ENCODE assay signal across 15 cellular contexts in the genomic region with DNA sequence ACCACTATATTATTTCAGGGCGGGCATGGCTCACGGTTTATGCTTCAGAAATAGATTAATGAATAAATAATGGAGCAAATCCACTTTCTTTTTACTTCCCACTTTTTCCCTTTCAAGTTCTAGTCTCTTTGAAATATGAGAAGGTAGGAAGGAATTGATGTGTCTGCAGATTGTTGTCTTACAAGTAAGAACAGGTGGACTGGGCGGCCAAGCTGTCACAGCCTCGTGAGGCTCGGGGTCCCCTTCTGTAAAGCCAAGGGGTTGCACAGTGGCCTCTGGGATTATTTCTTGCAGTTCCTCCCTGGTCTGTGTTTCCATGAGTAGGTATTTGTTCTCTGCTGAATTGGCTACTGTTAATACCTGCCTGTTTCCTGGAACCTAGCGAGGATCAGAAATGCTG. TPM values are rescaled to one million over a fixed set of nuclear protein-coding genes. Genes with fewer than 3 reads are reported as not detected.
DNase-seq lines count a peak whose midpoint lies in the region; ATAC-seq, FAIRE-seq and TF ChIP-seq lines count a peak whose summit lies in the region.
"Had no signal": no experiment of that assay in that cellular context is flagged by ENCODE, and none has a peak within 500 bp of the region (broad histone marks: within the 10 kb centered on the region; RNA-seq: fewer than 3 reads in every experiment).

No MANE protein-coding gene starts in this region.

- CTCF ChIA-PET in A549 (lab: Yijun Ruan, JAX): interaction anchor here (1.5 kb wide), 1 partner anchor 54 kb away, joined by 5 read pairs; no protein-coding TSS in a partner anchor

- H3K4me2 ChIP-seq in A549 (no peak overlapping the region), parathyroid adenoma (ENCODE audit: low read length) (peak overlapping the region; percentile 59)
- H3K4me2 ChIP-seq: BLaER1 treated with 17β-estradiol and CSF1 and Interleukin-3, amounts not matched to agents 10 nM and 100 nM had no signal

- no peak for ATAC-seq in A549

- no peak overlapping the region for H3K4me3 ChIP-seq in A549
- H3K4me3 ChIP-seq in parathyroid adenoma (ENCODE audit: low read depth, low read length): peak overlapping the region; percentile 28
- H3K4me3 ChIP-seq: BLaER1 treated with 17β-estradiol and CSF1 and Interleukin-3, amounts not matched to agents 10 nM and 100 nM; HAP-1 had no signal

- H3K36me3 Mint-ChIP-seq in endothelial cell (ENCODE audit: low read depth, unreplicated experiment): peaks cover 8% of the 10 kb centered on the region
- no peaks in the 10 kb centered on the region for H3K36me3 Mint-ChIP-seq in T-helper 2 cell treated with Interferon-gamma antibody and Interleukin-4, amounts not matched to agents 5 μg/mL and 100 μg/mL, for 36 hours (ENCODE audit: low read depth)
- H3K36me3 Mint-ChIP-seq: CD4-positive, CD25-positive, alpha-beta regulatory T cell had no signal

- H3K9ac ChIP-seq in parathyroid adenoma: no peak overlapping the region
- H3K9ac ChIP-seq: BLaER1 treated with 17β-estradiol and CSF1 and Interleukin-3, amounts not matched to agents 10 nM and 100 nM had no signal

- H3K27me3 ChIP-seq in parathyroid adenoma (ENCODE audit: control insufficient read depth, insufficient read depth, low read length): no peaks in the 10 kb centered on the region
- H3K27me3 ChIP-seq: BLaER1 treated with 17β-estradiol and CSF1 and Interleukin-3, amounts not matched to agents 10 nM and 100 nM had no signal

- H3K27ac Mint-ChIP-seq in endothelial cell (ENCODE audit: unreplicated experiment): peak overlapping the region; percentile 41
- no peak overlapping the region for H3K27ac Mint-ChIP-seq in T-helper 2 cell treated with Interferon-gamma antibody and Interleukin-4, amounts not matched to agents 5 μg/mL and 100 μg/mL, for 36 hours
- H3K27ac Mint-ChIP-seq: CD4-positive, CD25-positive, alpha-beta regulatory T cell had no signal

- H3K4me1 Mint-ChIP-seq in endothelial cell (ENCODE audit: unreplicated experiment): peaks cover 42% of the 10 kb centered on the region
- no peaks in the 10 kb centered on the region for H3K4me1 Mint-ChIP-seq in T-helper 2 cell treated with Interferon-gamma antibody and Interleukin-4, amounts not matched to agents 5 μg/mL and 100 μg/mL, for 36 hours (ENCODE audit: low read depth)
- H3K4me1 Mint-ChIP-seq: CD4-positive, CD25-positive, alpha-beta regulatory T cell had no signal

- no peak for TF ChIP-seq EP300 in A549 (IDR thresholded peaks at IDR 0.05)

- DNase-seq in DMS53 (lab: John Stamatoyannopoulos, UW) (peak; percentile 28), DMS53 treated with DMSO at 0.1 percent for 48 hours (lab: John Stamatoyannopoulos, UW; ENCODE audit: unreplicated experiment) (no peak), A549 (ENCODE audit: low read depth in 1 of 2, low spot score in 1 of 2) (no peak), endothelial cell (ENCODE audit: low spot score) (no peak), posterior vena cava (ENCODE audit: low spot score) (no peak)
- no peak for DNase-seq in T-helper 2 cell treated with Interferon-gamma antibody and Interleukin-4, amounts not matched to agents 5 μg/mL and 100 μg/mL, for 36 hours (ENCODE audit: low spot score)
- DNase-seq: 8988T; ACHN; CD4-positive, CD25-positive, alpha-beta regulatory T cell had no signal

- H3K79me2 ChIP-seq in parathyroid adenoma: no peaks in the 10 kb centered on the region

- H3K4me1 ChIP-seq in A549 (peaks cover 4% of the 10 kb centered on the region; the same call in 1 of the 3 replicates), parathyroid adenoma (peaks cover 28% of the 10 kb centered on the region)
- H3K4me1 ChIP-seq: HAP-1 had no signal

- TF ChIP-seq POLR2A in A549 (IDR thresholded peaks at IDR 0.05; ENCODE audit: low read length): no peak

- intact Hi-C loops in posterior vena cava (cut with DNase I): no loop called here

- H3K36me3 ChIP-seq in parathyroid adenoma (ENCODE audit: control insufficient read depth, insufficient read depth, low read length): no peaks in the 10 kb centered on the region
- H3K36me3 ChIP-seq: BLaER1 treated with 17β-estradiol and CSF1 and Interleukin-3, amounts not matched to agents 10 nM and 100 nM; HAP-1 had no signal

- TF ChIP-seq RAD21 in A549 (conservative IDR thresholded peaks at IDR 0.05 in 1 of 2, IDR thresholded peaks at IDR 0.05 in 1 of 2): no peak

- no peak overlapping the region for H3K4me3 Mint-ChIP-seq in endothelial cell (ENCODE audit: unreplicated experiment)
- H3K4me3 Mint-ChIP-seq in T-helper 2 cell treated with Interferon-gamma antibody and Interleukin-4, amounts not matched to agents 5 μg/mL and 100 μg/mL, for 36 hours: no peak overlapping the region
- H3K4me3 Mint-ChIP-seq: CD4-positive, CD25-positive, alpha-beta regulatory T cell had no signal

- no peaks in the 10 kb centered on the region for H3K9me3 Mint-ChIP-seq in endothelial cell (ENCODE audit: unreplicated experiment)
- H3K9me3 Mint-ChIP-seq in T-helper 2 cell treated with Interferon-gamma antibody and Interleukin-4, amounts not matched to agents 5 μg/mL and 100 μg/mL, for 36 hours: no peaks in the 10 kb centered on the region

- H3K27ac ChIP-seq in A549 (no peak overlapping the region), parathyroid adenoma (peak overlapping the region; percentile 54)
- H3K27ac ChIP-seq: BLaER1 treated with 17β-estradiol and CSF1 and Interleukin-3, amounts not matched to agents 10 nM and 100 nM; HL-60 had no signal

- peaks cover 17% of the 10 kb centered on the region for H3K27me3 Mint-ChIP-seq in endothelial cell (ENCODE audit: unreplicated experiment)
- no peaks in the 10 kb centered on the region for H3K27me3 Mint-ChIP-seq in T-helper 2 cell treated with Interferon-gamma antibody and Interleukin-4, amounts not matched to agents 5 μg/mL and 100 μg/mL, for 36 hours (ENCODE audit: low read depth)

- peak overlapping the region; percentile 37 for H2AFZ ChIP-seq in parathyroid adenoma

- TF ChIP-seq CTCF in A549 (IDR thresholded peaks at IDR 0.05) (no peak), endothelial cell (IDR thresholded peaks at IDR 0.05; ENCODE audit: unreplicated experiment) (no peak), parathyroid adenoma (IDR thresholded peaks at IDR 0.05) (no peak)

- 59% methylated on average over 6 of the region's 6 CpGs for WGBS in A549 (ENCODE audit: missing lambda C conversion rate)

- POLR2A ChIA-PET in A549 (lab: Yijun Ruan, JAX): no interaction called here

- no peaks in the 10 kb centered on the region for H3K9me3 ChIP-seq in A549
- no peaks in the 10 kb centered on the region for H3K9me3 ChIP-seq in parathyroid adenoma (ENCODE audit: control insufficient read depth, low read length)
- H3K9me3 ChIP-seq: HAP-1 had no signal

- no peak for FAIRE-seq in A549 (lab: Jason Lieb, UNC)
- FAIRE-seq: H1 had no signal

TF ChIP-seq in A549, 52 proteins besides CTCF, POLR2A, EP300 and RAD21:
- TF ChIP-seq MAFK (IDR thresholded peaks at IDR 0.05; ENCODE audit: partially characterized antibody) (peak; percentile 6), PHF8 (IDR thresholded peaks at IDR 0.05; ENCODE audit: borderline replicate concordance, low read depth) (no peak)

RNA-seq across cellular contexts. Expression of a gene that starts 11.2 kb away (rescaled TPM):
- not detected in 2 replicates for polyA plus RNA-seq in A549 (2011; rRNA removed)
- 0.01 TPM in 1 of 2 replicates, not detected in the other for polyA plus RNA-seq in A549 (2012; cell fraction: cytosol; rRNA removed)
- polyA plus RNA-seq in A549 (2012; cell fraction: nucleus; rRNA removed): not detected in 2 replicates
- polyA plus RNA-seq in A549 (2017; fragmentation: RNase III; extraction: RNeasy Plus Mini Kit Qiagen cat#74134 plus additional on column Dnase treatment): not detected in 3 replicates
- 0.08 TPM in 1 of 2 replicates, not detected in the other for polyA minus RNA-seq in A549 (2011; rRNA and poly(A)+ RNA removed)
- total RNA-seq in endothelial cell (ENCODE audit: unreplicated experiment): 2.4 TPM
- total RNA-seq in posterior vena cava: not detected
- total RNA-seq: Daoy had no signal
- polyA plus RNA-seq: CD4-positive, CD25-positive, alpha-beta regulatory T cell had no signal
